ENCODE assay signal across 19 cellular contexts in the genomic region with DNA sequence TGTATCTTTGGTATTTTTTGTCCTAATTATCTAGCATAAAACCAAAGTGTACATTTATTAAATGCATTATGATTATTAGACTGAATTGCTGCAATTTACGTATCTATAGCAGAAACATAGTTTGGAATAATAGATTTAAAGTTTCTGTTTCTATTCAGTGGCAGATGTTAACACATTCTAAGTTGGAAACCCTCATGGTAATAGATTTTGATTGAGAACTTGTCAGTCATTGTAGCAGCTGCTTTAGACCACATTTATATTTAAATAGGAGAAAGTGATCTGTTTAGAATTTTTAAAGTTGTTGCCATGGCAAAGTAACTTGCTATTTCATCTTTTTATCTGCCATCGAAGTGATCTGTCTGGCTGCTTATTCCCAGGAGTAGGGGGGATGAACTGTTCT.
A peak's percentile ranks its signal among the peaks of the same experiment; 100 is the strongest.
DNase-seq lines count a peak whose midpoint lies in the region; ATAC-seq, FAIRE-seq and TF ChIP-seq lines count a peak whose summit lies in the region.
"Had no signal": no experiment of that assay in that cellular context is flagged by ENCODE, and none has a peak within 500 bp of the region (broad histone marks: within the 10 kb centered on the region; RNA-seq: fewer than 3 reads in every experiment).

No MANE protein-coding gene starts in this region.

- H3K79me2 ChIP-seq in ACC112 (ENCODE audit: control insufficient read depth, insufficient read depth, low read length, unreplicated experiment) (no peaks in the 10 kb centered on the region), Karpas-422 (ENCODE audit: low read length) (peaks cover 87% of the 10 kb centered on the region), K562 (ENCODE audit: control insufficient read depth, insufficient read depth, low read length) (peaks cover 97% of the 10 kb centered on the region)

- no peak overlapping the region for H3K4me3 Mint-ChIP-seq in nephron progenitor cell

- no peak for TF ChIP-seq EP300 in K562 (IDR thresholded peaks at IDR 0.05; ENCODE audit: low read length)

- no peak for TF ChIP-seq RAD21 in K562 (CRISPR knock-in tag; conservative IDR thresholded peaks at IDR 0.05 in 1 of 2, IDR thresholded peaks at IDR 0.05 in 1 of 2)

- H3K36me3 Mint-ChIP-seq in nephron progenitor cell (ENCODE audit: low read depth), result peaks cover 10% of the 10 kb centered on the region

- no peak for TF ChIP-seq POLR2A in K562 (conservative IDR thresholded peaks at IDR 0.05)

- H3K4me1 ChIP-seq in ACC112 (ENCODE audit: control insufficient read depth, insufficient read depth, low read length, unreplicated experiment), result peaks cover 11% of the 10 kb centered on the region
- peaks cover 49% of the 10 kb centered on the region for H3K4me1 ChIP-seq in Karpas-422 (ENCODE audit: low read length)
- peaks cover 0 to 8% of the 10 kb centered on the region in 2 experiments; a peak in 1 of 5 replicates for H3K4me1 ChIP-seq in K562 (replicated peaks in 1 of 2; ENCODE audit: control insufficient read depth in 2 of 2, insufficient read depth in 2 of 2, low read length in 2 of 2)
- H3K4me1 ChIP-seq: Caco-2 had no signal

- H4K20me1 ChIP-seq in Karpas-422 (ENCODE audit: insufficient read depth, low read depth, low read length), result peaks cover 6% of the 10 kb centered on the region; the same call in 1 of the 2 replicates
- no peaks in the 10 kb centered on the region for H4K20me1 ChIP-seq in K562 (replicated peaks; ENCODE audit: control insufficient read depth, insufficient read depth, low read length)

- no peak for FAIRE-seq in K562 (lab: Jason Lieb, UNC)
- FAIRE-seq: A549, GM12878 had no signal

- peak overlapping the region; percentile 21 for H3K27ac Mint-ChIP-seq in nephron progenitor cell

- H3K9me1 ChIP-seq in K562 (ENCODE audit: control insufficient read depth, insufficient read depth, low read length), result no peaks in the 10 kb centered on the region

- in situ Hi-C loops in K562 (cut with MboI), result no loop called here

- no peaks in the 10 kb centered on the region for H3K9me3 ChIP-seq in Karpas-422 (ENCODE audit: low read length)
- H3K9me3 ChIP-seq in K562 (replicated peaks; ENCODE audit: control insufficient read depth, insufficient read depth, low read depth, low read length), result no peaks in the 10 kb centered on the region
- H3K9me3 ChIP-seq: A549, Caco-2 had no signal

- no peaks in the 10 kb centered on the region for H3K27me3 Mint-ChIP-seq in nephron progenitor cell (ENCODE audit: low read depth, poor library complexity)

- peaks cover 9% of the 10 kb centered on the region for H3K4me1 Mint-ChIP-seq in nephron progenitor cell

- H3K9ac ChIP-seq in Karpas-422 (ENCODE audit: low read length) (no peak overlapping the region), K562 (ENCODE audit: insufficient read depth in 1 of 2, low read depth in 2 of 2, low read length in 2 of 2) (no peak overlapping the region)
- H3K9ac ChIP-seq: KMS-11 had no signal

- H3K27me3 ChIP-seq in ACC112 (ENCODE audit: insufficient read depth, low read length) (no peaks in the 10 kb centered on the region), Karpas-422 (ENCODE audit: low read length) (no peaks in the 10 kb centered on the region), K562 (ENCODE audit: control insufficient read depth in 2 of 2, insufficient read depth in 2 of 2, low read length in 2 of 2) (no peaks in the 10 kb centered on the region)

- intact Hi-C loops in K562 (cut with micrococcal nuclease), result no loop called here
- intact Hi-C loops in posterior vena cava (cut with DNase I), result no loop called here

- POLR2A ChIA-PET in K562 (lab: Yijun Ruan, JAX), result interaction anchor here (0.7 to 1.6 kb wide), 3 partner anchors 8 to 143 kb away, joined by 3 to 6 read pairs (median 3); no protein-coding TSS in a partner anchor

- H3K4me2 ChIP-seq in Karpas-422 (ENCODE audit: low read depth, low read length, poor library complexity, severe bottlenecking), result no peak overlapping the region
- H3K4me2 ChIP-seq in K562 (ENCODE audit: insufficient read depth, low read length), result no peak overlapping the region
- H3K4me2 ChIP-seq: A549, KMS-11, PC-9 had no signal

- no peak overlapping the region for H2AFZ ChIP-seq in ACC112 (ENCODE audit: low read length, unreplicated experiment)
- H2AFZ ChIP-seq in Karpas-422 (ENCODE audit: low read length), result no peak overlapping the region
- H2AFZ ChIP-seq in K562 (ENCODE audit: low read depth, low read length), result no peak overlapping the region
- H2AFZ ChIP-seq: PC-9 had no signal

- ATAC-seq in K562, result no peak
- no peak for ATAC-seq in HG03108 (IDR thresholded peaks at IDR 0.05; ENCODE audit: unreplicated experiment)
- ATAC-seq in GM21786 (IDR thresholded peaks at IDR 0.05; ENCODE audit: unreplicated experiment), result no peak
- ATAC-seq: A549, GM12878 had no signal

- DNase-seq in Karpas-422 (no peak), K562 (ENCODE audit: extremely low read depth in 1 of 4, low spot score in 3 of 4) (no peak), nephron progenitor cell (no peak), posterior vena cava (ENCODE audit: low spot score) (no peak)
- DNase-seq: AML-193, Caco-2, DMS79, NCI-H1105 treated with DMSO at 0.1 percent for 48 hours, NCI-H2029, NCI-H226, NCI-H526 treated with DMSO at 0.1 percent for 48 hours, PC-9 had no signal

- BruUV-seq in K562 (replicated peaks; lab: Mats Ljungman, UMichigan), result no TSS peak

- no peak overlapping the region for H3K27ac ChIP-seq in ACC112 (ENCODE audit: low read depth, low read length)
- peak overlapping the region; percentile 36 for H3K27ac ChIP-seq in Karpas-422 (ENCODE audit: low read length)
- no peak overlapping the region for H3K27ac ChIP-seq in K562 (ENCODE audit: extremely low read depth, low read depth, low read length)
- H3K27ac ChIP-seq: A549, HL-60, KMS-11, PC-9 had no signal

- H3K9me2 ChIP-seq in Karpas-422 (replicated peaks; ENCODE audit: insufficient read depth, low read length), result no peaks in the 10 kb centered on the region

- CTCF ChIA-PET in K562 (lab: Yijun Ruan, JAX; ENCODE audit: low intra/inter-chr PET ratio), result no interaction called here

- no peaks in the 10 kb centered on the region for H3K9me3 Mint-ChIP-seq in nephron progenitor cell

- H3K36me3 ChIP-seq in ACC112 (ENCODE audit: insufficient read depth, low read length) (no peaks in the 10 kb centered on the region), Karpas-422 (ENCODE audit: insufficient read depth, low read length) (no peaks in the 10 kb centered on the region), K562 (ENCODE audit: control insufficient read depth, insufficient read depth, low read length) (peaks cover 6% of the 10 kb centered on the region; the same call in 1 of the 3 replicates)

- 39% methylated on average over 2 of the region's 2 CpGs for WGBS in K562 (ENCODE audit: insufficient coverage, low coverage, missing lambda C conversion rate)

- peak overlapping the region; percentile 28 for H3K4me3 ChIP-seq in ACC112 (ENCODE audit: low read depth, low read length)
- H3K4me3 ChIP-seq in Karpas-422 (ENCODE audit: low read length), result no peak overlapping the region
- no peak overlapping the region for H3K4me3 ChIP-seq in K562
- H3K4me3 ChIP-seq: A549, GM12878, PC-9 had no signal

- TF ChIP-seq CTCF in K562 (IDR thresholded peaks at IDR 0.05 in 2 of 3, conservative IDR thresholded peaks at IDR 0.05 in 1 of 3; ENCODE audit: insufficient read depth in 2 of 3, low read depth in 1 of 3, low read length in 3 of 3), result no peak
- no peak for TF ChIP-seq CTCF in nephron progenitor cell (IDR thresholded peaks at IDR 0.05)

TF ChIP-seq in K562, 482 proteins besides CTCF, POLR2A, EP300 and RAD21:
- TF ChIP-seq ZKSCAN3 (CRISPR knock-in tag; IDR thresholded peaks at IDR 0.05) (no peak), RFX1 (IDR thresholded peaks at IDR 0.05) (peak; percentile 31; the same call in 1 of the 2 replicates)
- TF ChIP-seq, protein P1, sequence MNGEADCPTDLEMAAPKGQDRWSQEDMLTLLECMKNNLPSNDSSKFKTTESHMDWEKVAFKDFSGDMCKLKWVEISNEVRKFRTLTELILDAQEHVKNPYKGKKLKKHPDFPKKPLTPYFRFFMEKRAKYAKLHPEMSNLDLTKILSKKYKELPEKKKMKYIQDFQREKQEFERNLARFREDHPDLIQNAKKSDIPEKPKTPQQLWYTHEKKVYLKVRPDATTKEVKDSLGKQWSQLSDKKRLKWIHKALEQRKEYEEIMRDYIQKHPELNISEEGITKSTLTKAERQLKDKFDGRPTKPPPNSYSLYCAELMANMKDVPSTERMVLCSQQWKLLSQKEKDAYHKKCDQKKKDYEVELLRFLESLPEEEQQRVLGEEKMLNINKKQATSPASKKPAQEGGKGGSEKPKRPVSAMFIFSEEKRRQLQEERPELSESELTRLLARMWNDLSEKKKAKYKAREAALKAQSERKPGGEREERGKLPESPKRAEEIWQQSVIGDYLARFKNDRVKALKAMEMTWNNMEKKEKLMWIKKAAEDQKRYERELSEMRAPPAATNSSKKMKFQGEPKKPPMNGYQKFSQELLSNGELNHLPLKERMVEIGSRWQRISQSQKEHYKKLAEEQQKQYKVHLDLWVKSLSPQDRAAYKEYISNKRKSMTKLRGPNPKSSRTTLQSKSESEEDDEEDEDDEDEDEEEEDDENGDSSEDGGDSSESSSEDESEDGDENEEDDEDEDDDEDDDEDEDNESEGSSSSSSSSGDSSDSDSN (IDR thresholded peaks at IDR 0.05; ENCODE audit: borderline replicate concordance in 1 of 2, low read depth in 2 of 2, low read length in 2 of 2), result 0 out of 4 replicates have a peak, but pooled peaks of 1 of the 2 experiments have one; percentile 34
- TF ChIP-seq, protein P2, sequence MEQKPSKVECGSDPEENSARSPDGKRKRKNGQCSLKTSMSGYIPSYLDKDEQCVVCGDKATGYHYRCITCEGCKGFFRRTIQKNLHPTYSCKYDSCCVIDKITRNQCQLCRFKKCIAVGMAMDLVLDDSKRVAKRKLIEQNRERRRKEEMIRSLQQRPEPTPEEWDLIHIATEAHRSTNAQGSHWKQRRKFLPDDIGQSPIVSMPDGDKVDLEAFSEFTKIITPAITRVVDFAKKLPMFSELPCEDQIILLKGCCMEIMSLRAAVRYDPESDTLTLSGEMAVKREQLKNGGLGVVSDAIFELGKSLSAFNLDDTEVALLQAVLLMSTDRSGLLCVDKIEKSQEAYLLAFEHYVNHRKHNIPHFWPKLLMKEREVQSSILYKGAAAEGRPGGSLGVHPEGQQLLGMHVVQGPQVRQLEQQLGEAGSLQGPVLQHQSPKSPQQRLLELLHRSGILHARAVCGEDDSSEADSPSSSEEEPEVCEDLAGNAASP (IDR thresholded peaks at IDR 0.05), result no peak
